ENCODE assay signal across 8 cellular contexts in genomic region chr3:39378092-39378491, GRCh38. TPM values are rescaled to one million over a fixed set of nuclear protein-coding genes. Genes with fewer than 3 reads are reported as not detected.
A peak's percentile ranks its signal among the peaks of the same experiment; 100 is the strongest.
DNase-seq lines count a peak whose midpoint lies in the region; ATAC-seq, FAIRE-seq and TF ChIP-seq lines count a peak whose summit lies in the region.

No MANE protein-coding gene starts in this region.

- DNase-seq in GM19239 (ENCODE audit: insufficient read length, low spot score) (peak; percentile 25), fibroblast of mammary gland (ENCODE audit: low read depth) (peak; percentile 33), renal cortical epithelial cell (ENCODE audit: low read depth) (peak; percentile 48), cerebellar nuclear complex (lab: John Stamatoyannopoulos, UW) (no peak), NCI-H2227 treated with DMSO at 0.1 percent for 48 hours (lab: John Stamatoyannopoulos, UW) (no peak)
- DNase-seq in activated CD4-positive, alpha-beta T cell treated with anti-CD3 and anti-CD28 coated beads, Interleukin-2, amount 50 U/mL, for 48 hours = peak; percentile 57 to 72

- peak; percentile 94 for FAIRE-seq in GM19239 (lab: Jason Lieb, UNC)

- TF ChIP-seq CTCF in 22Rv1 (IDR thresholded peaks at IDR 0.05) = peak; percentile 89
- peak; percentile 61 for TF ChIP-seq CTCF in fibroblast of mammary gland (conservative IDR thresholded peaks at IDR 0.05; ENCODE audit: control insufficient read depth, insufficient read depth, low read depth, low read length)

- peak; percentile 58 for ATAC-seq in HG03565 (IDR thresholded peaks at IDR 0.05; ENCODE audit: unreplicated experiment)

- no peak overlapping the region for H3K4me3 ChIP-seq in fibroblast of mammary gland (ENCODE audit: control insufficient read depth, low read depth, low read length)

- no peak overlapping the region for H3K27ac ChIP-seq in 22Rv1

RNA-seq across cellular contexts. Expression of gene SLC25A38, which starts 5.1 kb away (rescaled TPM):
- total RNA-seq in renal cortical epithelial cell = 19.7 and 20.1 TPM in 2 replicates

RNA-seq across cellular contexts. Expression of gene RPSA, which starts 28.4 kb away (rescaled TPM):
- total RNA-seq in renal cortical epithelial cell = 539 and 1,854 TPM in 2 replicates

RNA-seq across cellular contexts. Expression of gene CCR8, which starts 48.6 kb away (rescaled TPM):
- total RNA-seq in renal cortical epithelial cell = 1.0 TPM in 1 of 2 replicates, not detected in the other

Comparison
In these comparisons a context has a peak if more than half of its experiments do, and no peak if none do; other contexts are left out.
1. DNase-seq: peak in GM19239 (single experiment), activated CD4-positive, alpha-beta T cell treated with anti-CD3 and anti-CD28 coated beads, Interleukin-2, amount 50 U/mL, for 48 hours (2 of 2), fibroblast of mammary gland (single experiment) and renal cortical epithelial cell (single experiment); none in cerebellar nuclear complex (0 of 2) and NCI-H2227 treated with DMSO at 0.1 percent for 48 hours (single experiment).